In the genomic region with DNA sequence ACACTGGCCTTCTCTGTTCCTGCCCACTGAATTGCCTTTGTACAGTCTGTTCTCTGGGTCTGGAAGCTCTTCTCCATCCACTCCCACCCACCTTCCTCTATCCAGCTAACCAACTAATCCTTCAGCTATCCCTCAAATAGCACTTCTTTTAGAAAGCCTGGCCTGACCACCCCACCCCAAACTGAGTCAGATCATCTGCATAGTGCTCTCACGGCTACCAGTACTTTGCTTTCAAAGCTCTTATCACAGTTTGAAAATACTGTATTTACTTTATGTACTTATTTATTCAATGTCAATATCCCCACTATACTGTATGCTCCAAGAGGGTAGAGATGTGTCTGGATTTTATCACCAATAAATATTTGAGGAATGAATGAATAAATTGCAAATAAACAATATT, we compare ENCODE assay signal across 1 cellular context.
TF ChIP-seq lines count a peak whose summit lies in the region.

No MANE protein-coding gene starts in this region.

TF ChIP-seq in IMR-90, 13 proteins besides CTCF, POLR2A, EP300 and RAD21:
- no peak for TF ChIP-seq RFX5 (IDR thresholded peaks at IDR 0.05; ENCODE audit: low read depth, low read length)
- no peak for TF ChIP-seq NFE2L2 (IDR thresholded peaks at IDR 0.05; ENCODE audit: low read depth, low read length)
TF ChIP-seq in IMR-90: peak in this region for 0.
